In genomic region chr12:108365324-108365723, GRCh38 we compare ENCODE assay signal across 20 cellular contexts.
DNase-seq lines count a peak whose midpoint lies in the region; TF ChIP-seq lines count a peak whose summit lies in the region.
"Had no signal": no experiment of that assay in that cellular context is flagged by ENCODE, and none has a peak within 500 bp of the region (broad histone marks: within the 10 kb centered on the region; RNA-seq: fewer than 3 reads in every experiment).

No MANE protein-coding gene starts in this region.

- H3K9ac ChIP-seq in adipocyte (ENCODE audit: low read length) = no peak overlapping the region
- H3K9ac ChIP-seq: BLaER1 treated with 17β-estradiol and CSF1 and Interleukin-3, amounts not matched to agents 10 nM and 100 nM had no signal

- no peak for TF ChIP-seq CTCF in GM12865 (IDR thresholded peaks at IDR 0.05; ENCODE audit: insufficient read depth, low read depth, low read length, missing control alignments)
- TF ChIP-seq CTCF in nephron progenitor cell (IDR thresholded peaks at IDR 0.05) = no peak

- H3K36me3 Mint-ChIP-seq in nephron progenitor cell (ENCODE audit: low read depth) = no peaks in the 10 kb centered on the region
- H3K36me3 Mint-ChIP-seq: CD8-positive, alpha-beta T cell had no signal

- H3K27me3 ChIP-seq in adipocyte (replicated peaks; ENCODE audit: control insufficient read depth, insufficient read depth, low read length) = peaks cover 8% of the 10 kb centered on the region

- H3K4me1 Mint-ChIP-seq in nephron progenitor cell = peaks cover 19% of the 10 kb centered on the region

- no peak overlapping the region for H3K4me3 Mint-ChIP-seq in nephron progenitor cell
- H3K4me3 Mint-ChIP-seq: B cell; CD4-positive, alpha-beta T cell; CD8-positive, alpha-beta T cell had no signal

- H3K4me3 ChIP-seq in GM12865 (ENCODE audit: low read depth, low read length) = no peak overlapping the region
- no peak overlapping the region for H3K4me3 ChIP-seq in adipocyte (ENCODE audit: low read length)
- H3K4me3 ChIP-seq: A549; BLaER1 treated with 17β-estradiol and CSF1 and Interleukin-3, amounts not matched to agents 10 nM and 100 nM had no signal

- peaks cover 7% of the 10 kb centered on the region for H3K27me3 Mint-ChIP-seq in nephron progenitor cell (ENCODE audit: low read depth, poor library complexity)

- peaks cover 16% of the 10 kb centered on the region for H3K4me1 ChIP-seq in adipocyte (ENCODE audit: control insufficient read depth, insufficient read depth, low read length)
- H3K4me1 ChIP-seq: A549, Caco-2 had no signal

- H3K36me3 ChIP-seq in adipocyte (ENCODE audit: control insufficient read depth, insufficient read depth, low read length, severe bottlenecking) = no peaks in the 10 kb centered on the region
- H3K36me3 ChIP-seq: BLaER1 treated with 17β-estradiol and CSF1 and Interleukin-3, amounts not matched to agents 10 nM and 100 nM had no signal

- H3K9me3 Mint-ChIP-seq in nephron progenitor cell = no peaks in the 10 kb centered on the region
- H3K9me3 Mint-ChIP-seq: CD4-positive, alpha-beta T cell; CD8-positive, alpha-beta T cell had no signal

- H3K9me3 ChIP-seq in adipocyte (ENCODE audit: control insufficient read depth, low read length) = no peaks in the 10 kb centered on the region
- H3K9me3 ChIP-seq: A549; BLaER1 treated with 17β-estradiol and CSF1 and Interleukin-3, amounts not matched to agents 10 nM and 100 nM; Caco-2 had no signal

- peak overlapping the region; percentile 9 for H3K27ac Mint-ChIP-seq in nephron progenitor cell
- H3K27ac Mint-ChIP-seq: B cell; CD4-positive, alpha-beta T cell; CD8-positive, alpha-beta T cell had no signal

- DNase-seq in GM12865 (ENCODE audit: low read depth) (peak; percentile 24), adipocyte (ENCODE audit: low read depth) (peak; percentile 50), nephron progenitor cell (no peak), iPS-NIHi11 (ENCODE audit: low spot score) (no peak), HUDEP-2 (lab: John Stamatoyannopoulos, UW; ENCODE audit: unreplicated experiment in 76 of 76) (no peak)
- DNase-seq: AML-193; Caco-2; Calu3; CD4-positive, alpha-beta T cell; CD8-positive, alpha-beta T cell; DMS 273 treated with DMSO at 0.1 percent for 48 hours; DMS153; DMS53; DMS79; DND-41; EL; GDM1 had no signal

Comparison
In these comparisons a context has a peak if more than half of its experiments do, and no peak if none do; other contexts are left out.
1. DNase-seq: peak in GM12865 (single experiment) and adipocyte (single experiment); none in nephron progenitor cell (single experiment), iPS-NIHi11 (single experiment) and HUDEP-2 (0 of 76).